In the genomic region with DNA sequence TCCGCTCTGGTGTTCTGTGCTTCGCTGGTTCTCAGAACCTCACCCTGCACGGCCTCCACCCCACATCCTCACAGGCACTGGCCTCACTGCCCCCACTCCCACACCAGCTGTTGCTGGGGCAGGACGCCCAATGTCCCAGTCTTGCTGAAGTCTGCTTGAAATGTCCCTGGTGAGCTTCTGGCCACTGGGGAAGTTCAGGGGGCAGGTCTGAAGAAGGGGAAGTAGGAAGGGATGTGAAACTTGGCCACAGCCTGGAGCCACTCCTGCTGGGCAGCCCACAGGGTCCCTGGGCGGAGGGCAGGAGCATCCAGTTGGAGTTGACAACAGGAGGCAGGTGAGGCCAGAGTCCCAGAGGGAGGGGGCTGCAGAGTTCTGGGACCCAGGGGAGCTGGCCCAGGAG, we compare ENCODE assay signal across 11 cellular contexts.
A peak's percentile ranks its signal among the peaks of the same experiment; 100 is the strongest.
DNase-seq lines count a peak whose midpoint lies in the region; ATAC-seq lines count a peak whose summit lies in the region.
"Had no signal": no experiment of that assay in that cellular context is flagged by ENCODE, and none has a peak within 500 bp of the region (broad histone marks: within the 10 kb centered on the region; RNA-seq: fewer than 3 reads in every experiment).

A gene with protein sequence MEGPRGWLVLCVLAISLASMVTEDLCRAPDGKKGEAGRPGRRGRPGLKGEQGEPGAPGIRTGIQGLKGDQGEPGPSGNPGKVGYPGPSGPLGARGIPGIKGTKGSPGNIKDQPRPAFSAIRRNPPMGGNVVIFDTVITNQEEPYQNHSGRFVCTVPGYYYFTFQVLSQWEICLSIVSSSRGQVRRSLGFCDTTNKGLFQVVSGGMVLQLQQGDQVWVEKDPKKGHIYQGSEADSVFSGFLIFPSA (plus strand): TSS at position 260 of the 400 bp plus-strand sequence. CDS start 989 bp downstream, outside the sequence.

- peak within 1 kb of the TSS; percentile 78 for H3K4me2 ChIP-seq in BLaER1

- H3K27me3 ChIP-seq in BLaER1 (no peaks in the 10 kb centered on the region), layer of hippocampus (ENCODE audit: control insufficient read depth, insufficient read depth, low read length) (no peaks in the 10 kb centered on the region)

- no peak within 1 kb of the TSS for H3K4me3 Mint-ChIP-seq in stimulated activated memory B cell treated with anti-CD40 and anti-IgM and Interleukin-4, amounts not matched to agents 10 μg/mL and 1 μg/mL and 100 μg/mL, for 72 hours
- H3K4me3 Mint-ChIP-seq: immature natural killer cell had no signal

- no peak for ATAC-seq in stimulated activated memory B cell treated with anti-CD40 and anti-IgM and Interleukin-4, amounts not matched to agents 10 μg/mL and 1 μg/mL and 100 μg/mL, for 72 hours

- no peaks in the 10 kb centered on the region for H3K36me3 ChIP-seq in BLaER1

- peaks cover 37% of the 10 kb centered on the region for H3K27me3 Mint-ChIP-seq in stimulated activated memory B cell treated with anti-CD40 and anti-IgM and Interleukin-4, amounts not matched to agents 10 μg/mL and 1 μg/mL and 100 μg/mL, for 72 hours

- no peak within 1 kb of the TSS for H3K4me3 ChIP-seq in BLaER1

- H3K9me3 Mint-ChIP-seq in stimulated activated memory B cell treated with anti-CD40 and anti-IgM and Interleukin-4, amounts not matched to agents 10 μg/mL and 1 μg/mL and 100 μg/mL, for 72 hours = no peaks in the 10 kb centered on the region
- H3K9me3 Mint-ChIP-seq: immature natural killer cell had no signal

- H3K4me1 ChIP-seq in BLaER1 = peaks cover 59% of the 10 kb centered on the region

- H3K27ac ChIP-seq in BLaER1 (peak within 1 kb of the TSS; percentile 57), layer of hippocampus (ENCODE audit: low read depth, low read length) (peak within 1 kb of the TSS; percentile 19)

- no peak within 1 kb of the TSS for H3K9ac ChIP-seq in BLaER1

- H3K4me1 Mint-ChIP-seq in stimulated activated memory B cell treated with anti-CD40 and anti-IgM and Interleukin-4, amounts not matched to agents 10 μg/mL and 1 μg/mL and 100 μg/mL, for 72 hours = no peaks in the 10 kb centered on the region

- DNase-seq in anterior cingulate cortex (lab: John Stamatoyannopoulos, UW) = peak in 36 of 58 donors; percentile 3 to 66 (median 30)
- DNase-seq in putamen (ENCODE audit: low spot score) = peak; percentile 52
- no peak for DNase-seq in NCI-H1417 treated with DMSO at 0.1 percent for 48 hours (lab: John Stamatoyannopoulos, UW)
- no peak for DNase-seq in epidermal melanocyte (ENCODE audit: insufficient read length, low spot score)
- DNase-seq in iPS-NIHi7 (ENCODE audit: extremely low spot score) = no peak
- DNase-seq: EL, immature natural killer cell, NCI-H1930 had no signal

- H3K9me3 ChIP-seq in BLaER1 = peaks cover 12% of the 10 kb centered on the region

- no peak within 1 kb of the TSS for H3K27ac Mint-ChIP-seq in stimulated activated memory B cell treated with anti-CD40 and anti-IgM and Interleukin-4, amounts not matched to agents 10 μg/mL and 1 μg/mL and 100 μg/mL, for 72 hours
- H3K27ac Mint-ChIP-seq: immature natural killer cell had no signal

- no peaks in the 10 kb centered on the region for H3K36me3 Mint-ChIP-seq in stimulated activated memory B cell treated with anti-CD40 and anti-IgM and Interleukin-4, amounts not matched to agents 10 μg/mL and 1 μg/mL and 100 μg/mL, for 72 hours
- H3K36me3 Mint-ChIP-seq: immature natural killer cell had no signal

- no peaks in the 10 kb centered on the region for H4K20me1 ChIP-seq in BLaER1

Comparison
In these comparisons a context has a peak if more than half of its experiments do, and no peak if none do; other contexts are left out.
1. DNase-seq: peak in anterior cingulate cortex (36 of 58) and putamen (single experiment); none in NCI-H1417 treated with DMSO at 0.1 percent for 48 hours (single experiment), epidermal melanocyte (single experiment) and iPS-NIHi7 (single experiment).